ENCODE assay signal across 1 cellular context in genomic region chr17:79789943-79790804, GRCh38.
TF ChIP-seq lines count a peak whose summit lies in the region.

No MANE protein-coding gene starts in this region.

TF ChIP-seq in HepG2, 621 proteins besides CTCF, POLR2A, EP300 and RAD21 (continued from another document and continues in another):
- no peak for TF ChIP-seq ZNF318 (CRISPR knock-in tag; IDR thresholded peaks at IDR 0.05)
- TF ChIP-seq ZNF362 (CRISPR knock-in tag; IDR thresholded peaks at IDR 0.05; ENCODE audit: borderline replicate concordance), result no peak
- TF ChIP-seq, protein P1, sequence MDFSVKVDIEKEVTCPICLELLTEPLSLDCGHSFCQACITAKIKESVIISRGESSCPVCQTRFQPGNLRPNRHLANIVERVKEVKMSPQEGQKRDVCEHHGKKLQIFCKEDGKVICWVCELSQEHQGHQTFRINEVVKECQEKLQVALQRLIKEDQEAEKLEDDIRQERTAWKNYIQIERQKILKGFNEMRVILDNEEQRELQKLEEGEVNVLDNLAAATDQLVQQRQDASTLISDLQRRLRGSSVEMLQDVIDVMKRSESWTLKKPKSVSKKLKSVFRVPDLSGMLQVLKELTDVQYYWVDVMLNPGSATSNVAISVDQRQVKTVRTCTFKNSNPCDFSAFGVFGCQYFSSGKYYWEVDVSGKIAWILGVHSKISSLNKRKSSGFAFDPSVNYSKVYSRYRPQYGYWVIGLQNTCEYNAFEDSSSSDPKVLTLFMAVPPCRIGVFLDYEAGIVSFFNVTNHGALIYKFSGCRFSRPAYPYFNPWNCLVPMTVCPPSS (IDR thresholded peaks at IDR 0.05), result no peak
- TF ChIP-seq ZIK1 (CRISPR knock-in tag; IDR thresholded peaks at IDR 0.05; ENCODE audit: borderline replicate concordance, low read depth), result no peak
- no peak for TF ChIP-seq ZNF7 (CRISPR knock-in tag; IDR thresholded peaks at IDR 0.05)
- no peak for TF ChIP-seq ZBTB1 (CRISPR knock-in tag; IDR thresholded peaks at IDR 0.05; ENCODE audit: borderline replicate concordance)
- TF ChIP-seq DMTF1 (CRISPR knock-in tag; IDR thresholded peaks at IDR 0.05), result no peak
- TF ChIP-seq, protein P2, sequence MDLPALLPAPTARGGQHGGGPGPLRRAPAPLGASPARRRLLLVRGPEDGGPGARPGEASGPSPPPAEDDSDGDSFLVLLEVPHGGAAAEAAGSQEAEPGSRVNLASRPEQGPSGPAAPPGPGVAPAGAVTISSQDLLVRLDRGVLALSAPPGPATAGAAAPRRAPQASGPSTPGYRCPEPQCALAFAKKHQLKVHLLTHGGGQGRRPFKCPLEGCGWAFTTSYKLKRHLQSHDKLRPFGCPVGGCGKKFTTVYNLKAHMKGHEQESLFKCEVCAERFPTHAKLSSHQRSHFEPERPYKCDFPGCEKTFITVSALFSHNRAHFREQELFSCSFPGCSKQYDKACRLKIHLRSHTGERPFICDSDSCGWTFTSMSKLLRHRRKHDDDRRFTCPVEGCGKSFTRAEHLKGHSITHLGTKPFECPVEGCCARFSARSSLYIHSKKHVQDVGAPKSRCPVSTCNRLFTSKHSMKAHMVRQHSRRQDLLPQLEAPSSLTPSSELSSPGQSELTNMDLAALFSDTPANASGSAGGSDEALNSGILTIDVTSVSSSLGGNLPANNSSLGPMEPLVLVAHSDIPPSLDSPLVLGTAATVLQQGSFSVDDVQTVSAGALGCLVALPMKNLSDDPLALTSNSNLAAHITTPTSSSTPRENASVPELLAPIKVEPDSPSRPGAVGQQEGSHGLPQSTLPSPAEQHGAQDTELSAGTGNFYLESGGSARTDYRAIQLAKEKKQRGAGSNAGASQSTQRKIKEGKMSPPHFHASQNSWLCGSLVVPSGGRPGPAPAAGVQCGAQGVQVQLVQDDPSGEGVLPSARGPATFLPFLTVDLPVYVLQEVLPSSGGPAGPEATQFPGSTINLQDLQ (CRISPR knock-in tag; IDR thresholded peaks at IDR 0.05), result no peak
- no peak for TF ChIP-seq ARID3A (IDR thresholded peaks at IDR 0.05; ENCODE audit: low read depth, low read length)
- no peak; the same call in 1 of the 2 replicates for TF ChIP-seq ZGPAT (CRISPR knock-in tag; IDR thresholded peaks at IDR 0.05)
- no peak for TF ChIP-seq POLR2AphosphoS2 (IDR thresholded peaks at IDR 0.05; ENCODE audit: low read depth, low read length)
- TF ChIP-seq HNF4G (IDR thresholded peaks at IDR 0.05; ENCODE audit: borderline replicate concordance, low read depth, low read length), result no peak
- TF ChIP-seq HNF4G (CRISPR knock-in tag; IDR thresholded peaks at IDR 0.05; ENCODE audit: borderline replicate concordance, low read depth), result no peak
- no peak for TF ChIP-seq ZHX1 (CRISPR knock-in tag; IDR thresholded peaks at IDR 0.05; ENCODE audit: low read depth)
- no peak for TF ChIP-seq ZNF44 (CRISPR knock-in tag; IDR thresholded peaks at IDR 0.05)
- TF ChIP-seq CREB3 (CRISPR knock-in tag; IDR thresholded peaks at IDR 0.05), result no peak
- TF ChIP-seq, protein P3, sequence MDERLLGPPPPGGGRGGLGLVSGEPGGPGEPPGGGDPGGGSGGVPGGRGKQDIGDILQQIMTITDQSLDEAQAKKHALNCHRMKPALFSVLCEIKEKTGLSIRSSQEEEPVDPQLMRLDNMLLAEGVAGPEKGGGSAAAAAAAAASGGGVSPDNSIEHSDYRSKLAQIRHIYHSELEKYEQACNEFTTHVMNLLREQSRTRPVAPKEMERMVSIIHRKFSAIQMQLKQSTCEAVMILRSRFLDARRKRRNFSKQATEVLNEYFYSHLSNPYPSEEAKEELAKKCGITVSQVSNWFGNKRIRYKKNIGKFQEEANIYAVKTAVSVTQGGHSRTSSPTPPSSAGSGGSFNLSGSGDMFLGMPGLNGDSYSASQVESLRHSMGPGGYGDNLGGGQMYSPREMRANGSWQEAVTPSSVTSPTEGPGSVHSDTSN (CRISPR knock-in tag; IDR thresholded peaks at IDR 0.05), result no peak
- TF ChIP-seq SMARCC2 (IDR thresholded peaks at IDR 0.05), result no peak
- TF ChIP-seq ZNF335 (CRISPR knock-in tag; IDR thresholded peaks at IDR 0.05), result no peak
- TF ChIP-seq ZNF839 (CRISPR knock-in tag; IDR thresholded peaks at IDR 0.05; ENCODE audit: borderline replicate concordance), result no peak
- no peak for TF ChIP-seq CENPT (CRISPR knock-in tag; IDR thresholded peaks at IDR 0.05; ENCODE audit: low read depth)
- TF ChIP-seq RFXAP (CRISPR knock-in tag; IDR thresholded peaks at IDR 0.05; ENCODE audit: borderline replicate concordance), result no peak
- TF ChIP-seq, protein P4, sequence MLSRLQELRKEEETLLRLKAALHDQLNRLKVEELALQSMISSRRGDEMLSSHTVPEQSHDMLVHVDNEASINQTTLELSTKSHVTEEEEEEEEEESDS (CRISPR knock-in tag; IDR thresholded peaks at IDR 0.05; ENCODE audit: borderline replicate concordance), result no peak
- no peak for TF ChIP-seq POLR2G (IDR thresholded peaks at IDR 0.05; ENCODE audit: low read depth, low read length)
- TF ChIP-seq ZNF180 (CRISPR knock-in tag; IDR thresholded peaks at IDR 0.05; ENCODE audit: borderline replicate concordance, low read depth), result no peak
- TF ChIP-seq SOX13 (IDR thresholded peaks at IDR 0.05), result no peak; the same call in 1 of the 2 replicates
- no peak for TF ChIP-seq SOX13 (CRISPR knock-in tag; conservative IDR thresholded peaks at IDR 0.05 in 1 of 2, IDR thresholded peaks at IDR 0.05 in 1 of 2)
- peak; percentile 24; the same call in 1 of the 2 replicates for TF ChIP-seq ZNF558 (CRISPR knock-in tag; IDR thresholded peaks at IDR 0.05; ENCODE audit: borderline replicate concordance)
- TF ChIP-seq KDM5A (IDR thresholded peaks at IDR 0.05; ENCODE audit: borderline replicate concordance, low read length), result no peak
